21 cellular contexts compared by ENCODE assay signal in genomic region chr20:5977975-5978374, GRCh38.
"Had no signal": no experiment of that assay in that cellular context is flagged by ENCODE, and none has a peak within 500 bp of the region (broad histone marks: within the 10 kb centered on the region; RNA-seq: fewer than 3 reads in every experiment).

No MANE protein-coding gene starts in this region.

- H3K4me3 ChIP-seq: SJSA1, SK-N-MC had no signal

- H3K27ac ChIP-seq: HL-60, KMS-11, SJSA1, SK-N-MC had no signal

- DNase-seq: Kasumi-1, MM.1S, NCI-H1092 treated with DMSO at 0.1 percent for 48 hours, NCI-H1436, NCI-H187, NCI-H2029, NCI-H2081 treated with DMSO at 0.1 percent for 48 hours, NCI-H2171, NCI-H226, NCI-H446, NCI-H510A, NCI-H524 treated with DMSO at 0.1 percent for 48 hours, NCI-H69, NCI-H774, Right ventricle myocardium superior, RPMI8226, SIG-M5 had no signal

- H3K9me3 ChIP-seq: SJSA1 had no signal

- H3K9ac ChIP-seq: KMS-11 had no signal

- H3K4me1 ChIP-seq: SJSA1 had no signal

- H3K27me3 ChIP-seq: SJSA1 had no signal

- H3K4me2 ChIP-seq: KMS-11 had no signal
